12 cellular contexts compared by ENCODE assay signal in the genomic region with DNA sequence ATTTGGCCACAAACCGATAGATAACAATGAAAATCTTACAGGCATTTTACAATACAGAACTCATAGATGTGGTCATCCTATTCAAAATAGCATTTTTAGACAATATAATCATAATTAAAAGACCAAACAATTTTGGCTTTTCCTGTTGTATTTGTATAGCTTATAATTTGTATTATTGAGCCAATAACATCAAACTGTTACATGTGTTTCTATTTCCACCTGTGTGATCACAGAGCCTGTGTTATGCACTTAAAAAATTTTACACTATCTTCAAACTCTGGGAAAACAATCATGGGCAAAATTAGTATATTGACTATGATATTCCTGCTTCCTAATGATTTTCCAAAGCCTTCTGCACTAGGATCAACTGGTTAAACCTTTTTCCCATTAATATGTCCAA. TPM values are rescaled to one million over a fixed set of nuclear protein-coding genes. Genes with fewer than 3 reads are reported as not detected.
DNase-seq lines count a peak whose midpoint lies in the region; ATAC-seq and TF ChIP-seq lines count a peak whose summit lies in the region.
"Had no signal": no experiment of that assay in that cellular context is flagged by ENCODE, and none has a peak within 500 bp of the region (broad histone marks: within the 10 kb centered on the region; RNA-seq: fewer than 3 reads in every experiment).

No MANE protein-coding gene starts in this region.

- no peak overlapping the region for H2AFZ ChIP-seq in SK-N-SH (ENCODE audit: low read depth)

- peak overlapping the region; percentile 87 to 89; a peak in 3 of 4 replicates for H3K4me3 ChIP-seq in SK-N-SH (ENCODE audit: low read depth in 2 of 2, low read length in 1 of 2)
- H3K4me3 ChIP-seq in transverse colon = peak overlapping the region in 1 of 4 donors; percentile 64
- no peak overlapping the region for H3K4me3 ChIP-seq in H7 (ENCODE audit: insufficient read depth, low read depth, low read length)
- no peak overlapping the region for H3K4me3 ChIP-seq in lower leg skin (ENCODE audit: low read depth, poor library complexity, severe bottlenecking)

- H3K27ac ChIP-seq in SK-N-SH (ENCODE audit: low read depth in 2 of 2, low read length in 1 of 2) (peak overlapping the region; percentile 94 to 97; a peak in 3 of 4 replicates), cingulate gyrus (ENCODE audit: low read depth, low read length) (peak overlapping the region; percentile 99), transverse colon (peak overlapping the region; percentile 91 to 97 (median 95))
- H3K27ac ChIP-seq: SK-N-MC had no signal

- H3K4me2 ChIP-seq in SK-N-SH = peak overlapping the region; percentile 85

- TF ChIP-seq RAD21 in SK-N-SH (IDR thresholded peaks at IDR 0.05; ENCODE audit: low read length) = no peak

- WGBS in SK-N-SH (ENCODE audit: low lambda C conversion rate) = 87% methylated on average over 1 of the region's 1 CpG
- 60 to 70% methylated on average over 1 of the region's 1 CpG for WGBS in transverse colon (ENCODE audit: low coverage in 1 of 2), 2 donors
- 73 to 78% methylated on average over 1 of the region's 1 CpG for WGBS in lower leg skin, 2 donors

- peaks cover 19 to 20% of the 10 kb centered on the region in 2 experiments for H3K36me3 ChIP-seq in SK-N-SH (replicated peaks in 1 of 2; ENCODE audit: control insufficient read depth in 1 of 2, insufficient read depth in 2 of 2, low read length in 1 of 2)
- H3K36me3 ChIP-seq in transverse colon = no peaks in the 10 kb centered on the region
- H3K36me3 ChIP-seq in H7 (replicated peaks; ENCODE audit: control insufficient read depth, insufficient read depth, low read length) = no peaks in the 10 kb centered on the region

- H3K36me3 Mint-ChIP-seq in nephron progenitor cell (ENCODE audit: low read depth) = peaks cover 28% of the 10 kb centered on the region

- POLR2A ChIA-PET in SK-N-SH (lab: Yijun Ruan, JAX) = no interaction called here

- H3K27ac Mint-ChIP-seq in nephron progenitor cell = no peak overlapping the region

- DNase-seq in SK-N-SH (no peak), nephron progenitor cell (no peak), transverse colon (no peak), H7 (no peak), retina (no peak), lower leg skin (ENCODE audit: low spot score in 2 of 2) (no peak)
- DNase-seq: 8988T; activated effector memory CD4-positive, alpha-beta T cell treated with Interleukin-2 at 50 U/mL for 16 hours; NCI-H1048 had no signal

- no peak for TF ChIP-seq CTCF in SK-N-SH (IDR thresholded peaks at IDR 0.05)
- no peak for TF ChIP-seq CTCF in nephron progenitor cell (IDR thresholded peaks at IDR 0.05)
- no peak for TF ChIP-seq CTCF in transverse colon (IDR thresholded peaks at IDR 0.05)
- TF ChIP-seq CTCF in lower leg skin (IDR thresholded peaks at IDR 0.05) = no peak

- intact Hi-C loops in transverse colon (cut with DNase I; ENCODE audit: low total_unique reads) (loop anchor here (5.0 kb wide), 1 partner anchor 35 kb away; no protein-coding TSS in a partner anchor), lower leg skin (cut with DNase I; ENCODE audit: low total_unique reads) (no loop called here)

- no peak for TF ChIP-seq POLR2A in transverse colon (IDR thresholded peaks at IDR 0.05)
- no peak for TF ChIP-seq POLR2A in lower leg skin (IDR thresholded peaks at IDR 0.05)

- CTCF ChIA-PET in SK-N-SH (lab: Yijun Ruan, JAX) = interaction anchor here (0.6 to 2.2 kb wide), 8 partner anchors 17 to 126 kb away, joined by 3 to 8 read pairs (median 4); no protein-coding TSS in a partner anchor

- H3K27me3 Mint-ChIP-seq in nephron progenitor cell (ENCODE audit: low read depth, poor library complexity) = peaks cover 3% of the 10 kb centered on the region

- peaks cover 16% of the 10 kb centered on the region for H3F3A ChIP-seq in SK-N-SH (replicated peaks; ENCODE audit: insufficient read depth)

- in situ Hi-C loops in transverse colon (cut with MboI; ENCODE audit: low pct_ligation_motif_present in 1 of 4, low pct_unique_long_range_greater_than_20kb in 1 of 4, low sequenced_read_pairs in 3 of 4) = no loop called here

- H3K4me1 Mint-ChIP-seq in nephron progenitor cell = peaks cover 40% of the 10 kb centered on the region

- no peaks in the 10 kb centered on the region for H4K20me1 ChIP-seq in SK-N-SH (ENCODE audit: insufficient read depth)

- H3K4me3 Mint-ChIP-seq in nephron progenitor cell = peak overlapping the region; percentile 93

- no peaks in the 10 kb centered on the region for H3K9me3 Mint-ChIP-seq in nephron progenitor cell

- TF ChIP-seq EP300 in SK-N-SH (IDR thresholded peaks at IDR 0.05; ENCODE audit: borderline replicate concordance in 1 of 2, low read depth in 1 of 2, low read length in 1 of 2) (no peak), transverse colon (IDR thresholded peaks at IDR 0.05; ENCODE audit: low read depth) (no peak)

- H3K79me2 ChIP-seq in SK-N-SH (ENCODE audit: insufficient read depth) = peaks cover 47% of the 10 kb centered on the region

- H3K27me3 ChIP-seq in SK-N-SH (ENCODE audit: insufficient read depth) (no peaks in the 10 kb centered on the region), transverse colon (no peaks in the 10 kb centered on the region), H7 (ENCODE audit: control insufficient read depth, insufficient read depth, low read length) (peaks cover 2% of the 10 kb centered on the region; the same call in 1 of the 2 replicates)

- peak overlapping the region; percentile 99; the same call in 1 of the 2 replicates for H3K9ac ChIP-seq in SK-N-SH

- H3K9me3 ChIP-seq in SK-N-SH = no peaks in the 10 kb centered on the region
- no peaks in the 10 kb centered on the region for H3K9me3 ChIP-seq in transverse colon

- H3K9me2 ChIP-seq in SK-N-SH = no peaks in the 10 kb centered on the region

- H3K4me1 ChIP-seq in SK-N-SH (ENCODE audit: control insufficient read depth in 1 of 2, insufficient read depth in 2 of 2, low read depth in 1 of 2, low read length in 1 of 2) (peaks cover 7 to 12% of the 10 kb centered on the region in 2 experiments; a peak in 2 of 4 replicates), transverse colon (peaks cover under 1 to 34% (median 19%) of the 10 kb centered on the region in 4 donors)

- no peak for ATAC-seq in SK-N-SH treated with all-trans-retinoic acid at 6 μM for 48 hours

TF ChIP-seq in SK-N-SH, 30 proteins besides CTCF, POLR2A, EP300 and RAD21 (continues in another document):
- TF ChIP-seq, protein P1, sequence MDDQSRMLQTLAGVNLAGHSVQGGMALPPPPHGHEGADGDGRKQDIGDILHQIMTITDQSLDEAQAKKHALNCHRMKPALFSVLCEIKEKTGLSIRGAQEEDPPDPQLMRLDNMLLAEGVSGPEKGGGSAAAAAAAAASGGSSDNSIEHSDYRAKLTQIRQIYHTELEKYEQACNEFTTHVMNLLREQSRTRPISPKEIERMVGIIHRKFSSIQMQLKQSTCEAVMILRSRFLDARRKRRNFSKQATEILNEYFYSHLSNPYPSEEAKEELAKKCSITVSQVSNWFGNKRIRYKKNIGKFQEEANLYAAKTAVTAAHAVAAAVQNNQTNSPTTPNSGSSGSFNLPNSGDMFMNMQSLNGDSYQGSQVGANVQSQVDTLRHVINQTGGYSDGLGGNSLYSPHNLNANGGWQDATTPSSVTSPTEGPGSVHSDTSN (IDR thresholded peaks at IDR 0.05) = no peak
- TF ChIP-seq RCOR1 (IDR thresholded peaks at IDR 0.05; ENCODE audit: low read length) (no peak), TAF1 (IDR thresholded peaks at IDR 0.05; ENCODE audit: borderline replicate concordance, low read depth, low read length) (no peak), GATA2 (CRISPR knock-in tag; IDR thresholded peaks at IDR 0.05) (no peak)

TF ChIP-seq in SK-N-SH treated with all-trans-retinoic acid at 6 μM for 48 hours, 23 proteins besides CTCF, POLR2A, EP300 and RAD21:
- TF ChIP-seq ZNF8 (CRISPR knock-in tag; IDR thresholded peaks at IDR 0.05) (no peak), CSDC2 (CRISPR knock-in tag; IDR thresholded peaks at IDR 0.05) (no peak), TOX (CRISPR knock-in tag; IDR thresholded peaks at IDR 0.05; ENCODE audit: borderline replicate concordance) (no peak)
TF ChIP-seq in SK-N-SH treated with all-trans-retinoic acid at 6 μM for 48 hours: peak in this region for 0.

RNA-seq across cellular contexts. Expression of a gene that starts 1.9 kb away (rescaled TPM):
- polyA plus RNA-seq in SK-N-SH (2012; rRNA removed) = 10.5 and 13.8 TPM in 2 replicates
- 12.5 and 12.6 TPM in 2 replicates for polyA plus RNA-seq in SK-N-SH (2012; cell fraction: cytosol; rRNA removed)
- polyA plus RNA-seq in SK-N-SH (2012; cell fraction: nucleus; rRNA removed) = 9.5 and 18.9 TPM in 2 replicates
- total RNA-seq in transverse colon (10 to 100 TPM in 1 of 4 donors, 1 to 10 TPM in 3; 4.0 to 13.1 (median 9.0) TPM), lower leg skin (1 to 10 TPM; 2.4 to 6.9 (median 4.2) TPM)
- total RNA-seq in H7 (2014; rRNA removed; shearing (Covaris generic)) = 8.1 and 10.5 TPM in 2 replicates

Comparison
In these comparisons a context has a peak if more than half of its experiments do, and no peak if none do; other contexts are left out.
1. H3K4me3 ChIP-seq: peak in SK-N-SH (2 of 2); none in H7 (single experiment) and lower leg skin (single experiment).
2. Peak in every context shown above with its lines, with median percentiles within 50 percentile points of each other: H3K27ac ChIP-seq.